24 cellular contexts compared by ENCODE assay signal in genomic region chr4:57075353-57075752, GRCh38. TPM values are rescaled to one million over a fixed set of nuclear protein-coding genes. Genes with fewer than 3 reads are reported as not detected.
DNase-seq lines count a peak whose midpoint lies in the region; ATAC-seq, FAIRE-seq and TF ChIP-seq lines count a peak whose summit lies in the region.
"Had no signal": no experiment of that assay in that cellular context is flagged by ENCODE, and none has a peak within 500 bp of the region (broad histone marks: within the 10 kb centered on the region; RNA-seq: fewer than 3 reads in every experiment).

No MANE protein-coding gene starts in this region.

- no peaks in the 10 kb centered on the region for H3K9me1 ChIP-seq in keratinocyte (ENCODE audit: control insufficient read depth, extremely low read depth, insufficient read depth, low read length)

- H3K36me3 ChIP-seq in adipocyte (ENCODE audit: control insufficient read depth, insufficient read depth, low read length, severe bottlenecking) (no peaks in the 10 kb centered on the region), keratinocyte (ENCODE audit: control insufficient read depth in 2 of 2, extremely low read depth in 1 of 2, insufficient read depth in 2 of 2, low read length in 2 of 2) (peaks cover 1 to 8% of the 10 kb centered on the region in 2 experiments), sigmoid colon (no peaks in the 10 kb centered on the region), OCI-LY7 (ENCODE audit: insufficient read depth, low read length) (no peaks in the 10 kb centered on the region)

- POLR2A ChIA-PET in OCI-LY7 (lab: Charles Lee) = interaction anchor here (0.7 to 1.6 kb wide), 4 partner anchors 10 to 1713 kb away, joined by 3 to 4 read pairs (median 3); no protein-coding TSS in a partner anchor

- H3K27me3 ChIP-seq in adipocyte (replicated peaks; ENCODE audit: control insufficient read depth, insufficient read depth, low read length) = no peaks in the 10 kb centered on the region
- H3K27me3 ChIP-seq in keratinocyte (ENCODE audit: control insufficient read depth, extremely low read depth, insufficient read depth, low read length) = no peaks in the 10 kb centered on the region
- H3K27me3 ChIP-seq in sigmoid colon = no peaks in the 10 kb centered on the region

- CTCF ChIA-PET in OCI-LY7 (lab: Charles Lee; ENCODE audit: unreplicated experiment) = no interaction called here

- dilution Hi-C loops in keratinocyte (cut with MboI; ENCODE audit: extremely low pct_ligation_motif_present, low sequenced_read_pairs) = no loop called here

- ATAC-seq in HG03378 (IDR thresholded peaks at IDR 0.05; ENCODE audit: unreplicated experiment) = no peak
- ATAC-seq: activated CD8-positive, alpha-beta T cell treated with anti-CD3 and anti-CD28 coated beads for 36 hours had no signal

- no peak overlapping the region for H2AFZ ChIP-seq in keratinocyte (ENCODE audit: control insufficient read depth, low read length)
- H2AFZ ChIP-seq in OCI-LY7 (ENCODE audit: low read length) = no peak overlapping the region

- H3K9me3 ChIP-seq in adipocyte (ENCODE audit: control insufficient read depth, low read length) (no peaks in the 10 kb centered on the region), keratinocyte (ENCODE audit: control insufficient read depth, low read depth, low read length) (no peaks in the 10 kb centered on the region), sigmoid colon (no peaks in the 10 kb centered on the region), OCI-LY7 (ENCODE audit: low read length) (no peaks in the 10 kb centered on the region)
- H3K9me3 ChIP-seq: SK-N-SH had no signal

- no peaks in the 10 kb centered on the region for H3K9me2 ChIP-seq in OCI-LY7 (ENCODE audit: insufficient read depth, low read length)
- H3K9me2 ChIP-seq: SK-N-SH had no signal

- TF ChIP-seq CTCF in keratinocyte (optimal IDR thresholded peaks at IDR 0.05 in 1 of 3, IDR thresholded peaks at IDR 0.05 in 1 of 3, conservative IDR thresholded peaks at IDR 0.05 in 1 of 3; ENCODE audit: extremely low read depth in 1 of 3, insufficient read depth in 2 of 3, low read length in 3 of 3) = no peak
- TF ChIP-seq CTCF in sigmoid colon (IDR thresholded peaks at IDR 0.05) = no peak
- no peak for TF ChIP-seq CTCF in OCI-LY7 (conservative IDR thresholded peaks at IDR 0.05; ENCODE audit: low read length)

- peak overlapping the region; percentile 23 for H3K9ac ChIP-seq in adipocyte (ENCODE audit: low read length)
- no peak overlapping the region for H3K9ac ChIP-seq in keratinocyte (ENCODE audit: control insufficient read depth, extremely low read depth, insufficient read depth, low read length)

- no TSS peak for BruUV-seq in OCI-LY7 (replicated peaks; lab: Mats Ljungman, UMichigan)

- peak; percentile 94 for FAIRE-seq in G401.6 (lab: Jason Lieb, UNC)
- FAIRE-seq in keratinocyte (lab: Jason Lieb, UNC) = no peak
- FAIRE-seq: endothelial cell of umbilical vein had no signal

- intact Hi-C loops in sigmoid colon (cut with DNase I) (no loop called here), OCI-LY7 (cut with micrococcal nuclease; ENCODE audit: unreplicated experiment) (no loop called here)

- H3K79me2 ChIP-seq in keratinocyte (ENCODE audit: control insufficient read depth, insufficient read depth, low read length) = peaks cover 30% of the 10 kb centered on the region
- H3K79me2 ChIP-seq in OCI-LY7 (ENCODE audit: insufficient read depth, low read depth, low read length) = no peaks in the 10 kb centered on the region

- DNase-seq in adipocyte (ENCODE audit: low read depth) (no peak), keratinocyte (ENCODE audit: low read depth, low spot score) (no peak), sigmoid colon (no peak), cortex of kidney (lab: John Stamatoyannopoulos, UW) (no peak), OCI-LY7 (ENCODE audit: low spot score) (no peak)
- DNase-seq: activated CD4-positive, alpha-beta T cell treated with anti-CD3 and anti-CD28 coated beads for 1 hour; activated CD8-positive, alpha-beta T cell treated with anti-CD3 and anti-CD28 coated beads for 36 hours; aorta; Calu3; DMS79 treated with DMSO at 0.1 percent for 48 hours; NCI-H1436; NCI-H2081 treated with DMSO at 0.1 percent for 48 hours; NCI-H345; NCI-H748 treated with DMSO at 0.1 percent for 48 hours; RPMI8226; stimulated activated CD4-positive, alpha-beta T cell treated with anti-CD3 and anti-CD28 coated beads, Interleukin-2, amount 100 ng/mL, for 24 hours; trophoblast cell had no signal

- peak overlapping the region; percentile 78 for H3K27ac ChIP-seq in keratinocyte (ENCODE audit: control insufficient read depth, insufficient read depth, low read length)
- peak overlapping the region in 3 of 4 donors; percentile 38 to 56 (median 44) for H3K27ac ChIP-seq in sigmoid colon
- no peak overlapping the region for H3K27ac ChIP-seq in OCI-LY7 (ENCODE audit: low read depth, low read length, poor library complexity, severe bottlenecking)
- H3K27ac ChIP-seq: C4-2B, HL-60 had no signal

- H3K4me1 ChIP-seq in adipocyte (ENCODE audit: control insufficient read depth, insufficient read depth, low read length) (peaks cover 38% of the 10 kb centered on the region), keratinocyte (ENCODE audit: control insufficient read depth, extremely low read depth, insufficient read depth, low read length) (peaks cover 70% of the 10 kb centered on the region), sigmoid colon (peaks cover 0 to 58% (median 50%) of the 10 kb centered on the region in 4 donors), OCI-LY7 (ENCODE audit: insufficient read depth, low read length, poor library complexity, severe bottlenecking) (no peaks in the 10 kb centered on the region)

- no peak overlapping the region for H3K4me3 ChIP-seq in adipocyte (ENCODE audit: low read length)
- H3K4me3 ChIP-seq in keratinocyte (ENCODE audit: control insufficient read depth in 2 of 3, extremely low read depth in 1 of 3, insufficient read depth in 2 of 3, low read depth in 1 of 3, low read length in 3 of 3) = no peak overlapping the region
- no peak overlapping the region for H3K4me3 ChIP-seq in sigmoid colon
- H3K4me3 ChIP-seq in OCI-LY7 (ENCODE audit: low read depth, low read length, poor library complexity, severe bottlenecking) = no peak overlapping the region
- H3K4me3 ChIP-seq: skin epidermis had no signal

- TF ChIP-seq POLR2A in sigmoid colon (IDR thresholded peaks at IDR 0.05) = no peak

- H4K20me1 ChIP-seq in keratinocyte (ENCODE audit: control insufficient read depth, extremely low read depth, insufficient read depth, low read length) (no peaks in the 10 kb centered on the region), OCI-LY7 (ENCODE audit: insufficient read depth, low read length) (no peaks in the 10 kb centered on the region)

- H3K4me2 ChIP-seq in keratinocyte (ENCODE audit: control insufficient read depth, extremely low read depth, insufficient read depth, low read depth, low read length) = peak overlapping the region; percentile 8
- no peak overlapping the region for H3K4me2 ChIP-seq in OCI-LY7 (ENCODE audit: low read length)

- no peak for TF ChIP-seq EP300 in sigmoid colon (IDR thresholded peaks at IDR 0.05)

RNA-seq across cellular contexts. Expression of gene IGFBP7, which starts 34.8 kb away (rescaled TPM):
- 333 to 459 TPM (median 413 TPM) in 3 replicates for polyA plus RNA-seq in keratinocyte
- 88.3 TPM for polyA plus RNA-seq in keratinocyte (2011; ENCODE audit: low read depth)
- polyA plus RNA-seq in keratinocyte (2011; cell fraction: cytosol; rRNA removed) = 261 and 339 TPM in 2 replicates
- 517 and 626 TPM in 2 replicates for polyA plus RNA-seq in keratinocyte (2011; cell fraction: nucleus; rRNA removed)
- polyA plus RNA-seq in keratinocyte (2012; ENCODE audit: low replicate concordance) = 111 and 285 TPM in 2 replicates
- polyA minus RNA-seq in keratinocyte = 50.8 to 61.4 TPM (median 51.7 TPM) in 3 replicates
- 394 TPM for polyA minus RNA-seq in keratinocyte (2011; cell fraction: cytosol; rRNA and poly(A)+ RNA removed)
- polyA minus RNA-seq in keratinocyte (2011; cell fraction: nucleus; rRNA and poly(A)+ RNA removed) = 190 and 209 TPM in 2 replicates
- 100 to 1,000 TPM; 474 to 834 (median 779) TPM for total RNA-seq in sigmoid colon
- polyA plus RNA-seq in sigmoid colon = 100 to 1,000 TPM in 1 of 3 donors, 10 to 100 TPM in 2; 29.8 to 199 (median 46.2) TPM
- not detected in 2 replicates for total RNA-seq in OCI-LY7 (2014; rRNA removed; shearing (Covaris generic))
- not detected in 2 replicates for total RNA-seq in OCI-LY7 (2022)
- total RNA-seq: activated CD8-positive, alpha-beta T cell treated with anti-CD3 and anti-CD28 coated beads for 36 hours had no signal

Comparison
In these comparisons a context has a peak if more than half of its experiments do, and no peak if none do; other contexts are left out.
1. RNA of gene IGFBP7, which starts 34.8 kb away (total RNA-seq): 474 to 834 TPM in sigmoid colon; not detected in OCI-LY7; every median in the first group is over 100 times any median in the second.